Comparison of ENCODE assay signal across 1 cellular context in the genomic region with DNA sequence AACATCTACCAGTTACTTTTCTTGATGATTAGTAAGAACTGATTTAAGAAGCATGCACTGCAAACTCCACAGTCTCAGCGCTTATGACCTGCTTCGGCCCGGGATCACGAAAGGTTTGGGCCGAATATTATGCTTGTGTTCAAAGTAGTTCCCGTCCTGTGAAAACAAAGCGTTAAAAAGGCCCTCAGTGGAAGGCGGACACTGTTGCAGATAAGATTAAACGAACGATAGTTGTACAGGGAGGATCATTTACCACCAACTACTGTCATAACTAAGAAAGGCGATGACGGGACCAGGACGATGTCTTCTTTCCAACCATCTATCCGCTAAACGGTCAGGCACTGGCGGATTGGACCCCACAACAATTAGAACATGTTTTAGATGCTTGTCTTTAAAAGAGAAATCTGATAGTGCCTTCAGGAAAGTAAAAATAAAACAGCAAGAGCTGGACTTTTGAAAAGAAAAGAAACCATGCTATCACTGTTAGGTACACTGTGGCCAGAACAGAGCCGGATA.
TF ChIP-seq lines count a peak whose summit lies in the region.

No MANE protein-coding gene starts in this region.

TF ChIP-seq in HepG2, 621 proteins besides CTCF, POLR2A, EP300 and RAD21:
- TF ChIP-seq ZNF512B (CRISPR knock-in tag; IDR thresholded peaks at IDR 0.05; ENCODE audit: borderline replicate concordance) (peak; percentile 40; the same call in 1 of the 2 replicates), SMAD3 (CRISPR knock-in tag; IDR thresholded peaks at IDR 0.05) (0 out of 2 replicates have a peak, but pooled peaks have one; percentile 5), ZNF33A (CRISPR knock-in tag; IDR thresholded peaks at IDR 0.05; ENCODE audit: borderline replicate concordance) (no peak), BHLHE40 (IDR thresholded peaks at IDR 0.05; ENCODE audit: low read length) (0 out of 2 replicates have a peak, but pooled peaks have one; percentile 1), HMG20A (CRISPR knock-in tag; IDR thresholded peaks at IDR 0.05; ENCODE audit: borderline replicate concordance) (no peak), GLI4 (CRISPR knock-in tag; IDR thresholded peaks at IDR 0.05; ENCODE audit: borderline replicate concordance) (no peak), YEATS4 (CRISPR knock-in tag; IDR thresholded peaks at IDR 0.05; ENCODE audit: borderline replicate concordance) (peak; percentile 14; the same call in 1 of the 2 replicates), TBL1XR1 (IDR thresholded peaks at IDR 0.05; ENCODE audit: borderline replicate concordance, low read length, partially characterized antibody) (no peak), ZNF652 (CRISPR knock-in tag; IDR thresholded peaks at IDR 0.05; ENCODE audit: borderline replicate concordance, low read depth) (peak; percentile 34; the same call in 1 of the 2 replicates), MED1 (CRISPR knock-in tag; IDR thresholded peaks at IDR 0.05) (peak; percentile 3; the same call in 1 of the 2 replicates), ZBTB33 (CRISPR knock-in tag; IDR thresholded peaks at IDR 0.05) (peak; percentile 91), ZMYM4 (CRISPR knock-in tag; IDR thresholded peaks at IDR 0.05) (0 out of 2 replicates have a peak, but pooled peaks have one; percentile 16), ATF4 (CRISPR knock-in tag; IDR thresholded peaks at IDR 0.05) (0 out of 4 replicates have a peak, but pooled peaks of 1 of the 2 experiments have one; percentile 4), ZSCAN9 (CRISPR knock-in tag; IDR thresholded peaks at IDR 0.05; ENCODE audit: borderline replicate concordance) (0 out of 2 replicates have a peak, but pooled peaks have one; percentile 6)
- TF ChIP-seq, protein P1, sequence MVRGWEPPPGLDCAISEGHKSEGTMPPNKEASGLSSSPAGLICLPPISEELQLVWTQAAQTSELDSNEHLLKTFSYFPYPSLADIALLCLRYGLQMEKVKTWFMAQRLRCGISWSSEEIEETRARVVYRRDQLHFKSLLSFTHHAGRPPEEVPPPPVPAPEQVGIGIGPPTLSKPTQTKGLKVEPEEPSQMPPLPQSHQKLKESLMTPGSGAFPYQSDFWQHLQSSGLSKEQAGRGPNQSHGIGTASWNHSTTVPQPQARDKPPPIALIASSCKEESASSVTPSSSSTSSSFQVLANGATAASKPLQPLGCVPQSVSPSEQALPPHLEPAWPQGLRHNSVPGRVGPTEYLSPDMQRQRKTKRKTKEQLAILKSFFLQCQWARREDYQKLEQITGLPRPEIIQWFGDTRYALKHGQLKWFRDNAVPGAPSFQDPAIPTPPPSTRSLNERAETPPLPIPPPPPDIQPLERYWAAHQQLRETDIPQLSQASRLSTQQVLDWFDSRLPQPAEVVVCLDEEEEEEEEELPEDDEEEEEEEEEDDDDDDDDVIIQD (CRISPR knock-in tag; IDR thresholded peaks at IDR 0.05; ENCODE audit: low read depth), result 0 out of 2 replicates have a peak, but pooled peaks have one; percentile 4
